ENCODE assay signal across 29 cellular contexts in the genomic region with DNA sequence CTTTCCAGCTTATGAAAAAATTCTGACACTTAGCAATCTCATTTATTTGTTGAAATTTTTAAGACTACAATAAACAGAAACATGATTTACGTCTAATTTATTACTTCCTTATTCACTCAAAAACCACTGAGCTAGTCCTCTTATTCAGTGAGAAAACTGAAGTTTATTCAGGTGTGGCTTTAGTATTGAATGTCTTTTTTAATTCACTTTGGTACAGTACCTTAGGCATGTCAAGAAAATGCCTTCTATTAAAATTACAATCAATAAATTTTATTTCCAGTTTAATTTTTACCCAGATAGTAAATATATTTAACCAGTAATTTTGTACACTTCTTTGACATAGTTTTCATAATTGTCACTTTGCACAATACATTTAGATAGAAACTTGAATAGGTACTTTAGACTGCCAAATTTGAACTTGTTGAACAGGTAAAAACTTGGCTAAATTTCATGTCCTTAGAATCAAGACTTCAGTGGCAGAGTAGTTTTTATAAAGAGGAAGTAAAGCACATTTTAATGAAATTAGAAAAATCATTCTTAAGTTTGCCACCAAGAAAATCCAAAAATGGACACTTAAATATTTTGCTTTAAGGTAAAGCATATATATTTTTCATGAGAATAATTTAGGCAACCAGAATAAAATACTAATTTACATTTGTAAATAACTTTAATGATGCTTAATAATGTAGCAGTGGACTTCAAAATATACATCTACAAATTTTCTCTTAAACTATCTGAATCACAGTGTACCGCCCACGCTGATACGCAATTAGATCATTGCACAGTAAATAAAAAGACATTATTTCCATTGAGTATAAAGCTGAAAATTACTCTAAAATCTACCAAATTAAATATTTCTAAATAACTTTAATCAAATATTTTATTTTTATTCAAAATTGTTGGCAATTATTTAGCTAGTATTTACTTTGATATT.
"Had no signal": no experiment of that assay in that cellular context is flagged by ENCODE, and none has a peak within 500 bp of the region (broad histone marks: within the 10 kb centered on the region; RNA-seq: fewer than 3 reads in every experiment).

No MANE protein-coding gene starts in this region.

- H3K27me3 ChIP-seq: foreskin keratinocyte, gastroesophageal sphincter, heart left ventricle, hepatocyte, neutrophil, right lobe of liver, suprapubic skin, thyroid gland, vagina had no signal

- H3K36me3 ChIP-seq: gastroesophageal sphincter, heart left ventricle, neutrophil, right lobe of liver, suprapubic skin, thyroid gland, vagina had no signal

- H3K4me1 Mint-ChIP-seq: mesothelial cell of epicardium; naive B cell; stimulated activated naive CD8-positive, alpha-beta T cell treated with anti-CD3 and anti-CD28 coated beads, Interleukin-15, amount 100 ng/mL, for 72 hours had no signal

- ATAC-seq: effector memory CD8-positive, alpha-beta T cell; foreskin keratinocyte; gastroesophageal sphincter; heart left ventricle; left lobe of liver; mucosa of descending colon; natural killer cell treated with Interleukin-12 subunit alpha and Interleukin-12 subunit beta and Interleukin-15 and Interleukin-18, amount 100 ng/mL, for 72 hours; right lobe of liver; stimulated activated naive CD8-positive, alpha-beta T cell treated with anti-CD3 and anti-CD28 coated beads, Interleukin-15, amount 100 ng/mL, for 72 hours had no signal

- H3K27ac Mint-ChIP-seq: effector memory CD8-positive, alpha-beta T cell; mesothelial cell of epicardium; naive B cell; natural killer cell treated with Interleukin-12 subunit alpha and Interleukin-12 subunit beta and Interleukin-15 and Interleukin-18, amount 100 ng/mL, for 72 hours; progenitor cell of endocrine pancreas; stimulated activated naive CD8-positive, alpha-beta T cell treated with anti-CD3 and anti-CD28 coated beads, Interleukin-15, amount 100 ng/mL, for 72 hours had no signal

- H3K4me3 Mint-ChIP-seq: effector memory CD8-positive, alpha-beta T cell; mesothelial cell of epicardium; naive B cell; natural killer cell treated with Interleukin-12 subunit alpha and Interleukin-12 subunit beta and Interleukin-15 and Interleukin-18, amount 100 ng/mL, for 72 hours; neural crest cell; stimulated activated naive CD8-positive, alpha-beta T cell treated with anti-CD3 and anti-CD28 coated beads, Interleukin-15, amount 100 ng/mL, for 72 hours had no signal

- DNase-seq: cortex of kidney; effector memory CD8-positive, alpha-beta T cell; foreskin keratinocyte; heart left ventricle; kidney; mesenchymal stem cell; mucosa of descending colon; naive B cell; right lobe of liver; stimulated activated CD4-positive, alpha-beta T cell treated with anti-CD3 and anti-CD28 coated beads, Interleukin-12 subunit alpha, Interleukin-12 subunit beta, amount 100 ng/mL, for 4 hours; stimulated activated CD4-positive, alpha-beta T cell treated with anti-CD3 and anti-CD28 coated beads, Interleukin-1b, Interleukin-23, amount 100 ng/mL, for 48 hours; stimulated activated CD4-positive, alpha-beta T cell treated with anti-CD3 and anti-CD28 coated beads, Interleukin-4, amount 100 ng/mL, for 1 hour; stimulated activated CD8-positive, alpha-beta memory T cell treated with anti-CD3 and anti-CD28 coated beads, Interleukin-4, amount 100 ng/mL, for 48 hours; stimulated activated naive CD4-positive, alpha-beta T cell; stimulated activated naive CD8-positive, alpha-beta T cell treated with anti-CD3 and anti-CD28 coated beads, Interleukin-15, amount 100 ng/mL, for 72 hours; thyroid gland; trophoblast cell had no signal

- H3K27me3 Mint-ChIP-seq: effector memory CD8-positive, alpha-beta T cell; naive B cell; natural killer cell treated with Interleukin-12 subunit alpha and Interleukin-12 subunit beta and Interleukin-15 and Interleukin-18, amount 100 ng/mL, for 72 hours; progenitor cell of endocrine pancreas; stimulated activated naive CD8-positive, alpha-beta T cell treated with anti-CD3 and anti-CD28 coated beads, Interleukin-15, amount 100 ng/mL, for 72 hours had no signal

- H3K4me3 ChIP-seq: gastroesophageal sphincter, heart left ventricle, hepatocyte, mucosa of descending colon, right lobe of liver, smooth muscle cell, suprapubic skin, thyroid gland, vagina had no signal

- H3K9me3 ChIP-seq: mucosa of descending colon, neutrophil, right lobe of liver, suprapubic skin, thyroid gland had no signal

- H3K36me3 Mint-ChIP-seq: mesothelial cell of epicardium, naive B cell had no signal

- H3K27ac ChIP-seq: foreskin keratinocyte, gastroesophageal sphincter, heart left ventricle, hepatocyte, neutrophil, parathyroid adenoma, right lobe of liver, suprapubic skin, thyroid gland, vagina had no signal

- H3K4me1 ChIP-seq: foreskin keratinocyte, gastroesophageal sphincter, heart left ventricle, parathyroid adenoma, right lobe of liver, suprapubic skin, thyroid gland, vagina had no signal
